Comparison of ENCODE assay signal across 8 cellular contexts in genomic region chr7:107743567-107744344, GRCh38.
A peak's percentile ranks its signal among the peaks of the same experiment; 100 is the strongest.
DNase-seq lines count a peak whose midpoint lies in the region; ATAC-seq and TF ChIP-seq lines count a peak whose summit lies in the region.

CBLL1 (plus strand) TSS chr7:107744142; CDS start chr7:107744164, 22 bp downstream.

- peak within 1 kb of the TSS; percentile 93 for H3K4me3 ChIP-seq in OCI-LY3 (ENCODE audit: low read length)

- H3K4me2 ChIP-seq in OCI-LY3 (ENCODE audit: low read length) = peak within 1 kb of the TSS; percentile 85

- peak within 1 kb of the TSS; percentile 99 for H2AFZ ChIP-seq in OCI-LY3 (ENCODE audit: low read depth, low read length)

- no peaks in the 10 kb centered on the region for H3K9me3 ChIP-seq in OCI-LY3 (ENCODE audit: insufficient read depth, low read length)

- peaks cover 49% of the 10 kb centered on the region for H3K79me2 ChIP-seq in OCI-LY3 (ENCODE audit: low read length)

- DNase-seq in DMS114 treated with DMSO at 0.1 percent for 48 hours (lab: John Stamatoyannopoulos, UW; ENCODE audit: unreplicated experiment) (peak; percentile 92), HuH-7.5 (ENCODE audit: low spot score) (peak; percentile 79), activated T-cell treated with anti-CD3 and anti-CD28 coated beads for 1 hour (ENCODE audit: low read depth) (peak; percentile 96), epidermal melanocyte (ENCODE audit: insufficient read length, low spot score) (peak; percentile 72), middle frontal gyrus (ENCODE audit: extremely low spot score, low spot score) (peak; percentile 90)
- DNase-seq in stimulated activated CD8-positive, alpha-beta memory T cell treated with anti-CD3 and anti-CD28 coated beads, Interleukin-2, amount 100 ng/mL, for 48 hours (ENCODE audit: low read depth in 2 of 2) = peak; percentile 97

- H3K4me1 ChIP-seq in OCI-LY3 (ENCODE audit: low read length) = peaks cover 27% of the 10 kb centered on the region

- peaks cover 6% of the 10 kb centered on the region; the same call in 1 of the 2 replicates for H3K27me3 ChIP-seq in OCI-LY3 (ENCODE audit: low read depth, low read length)

- H3K9ac ChIP-seq in OCI-LY3 (ENCODE audit: low read length) = peak within 1 kb of the TSS; percentile 96

- TF ChIP-seq CTCF in OCI-LY3 (IDR thresholded peaks at IDR 0.05; ENCODE audit: low read depth, low read length) = peak; percentile 73

- H3K36me3 ChIP-seq in OCI-LY3 (replicated peaks; ENCODE audit: low read depth, low read length) = peaks cover under 1% of the 10 kb centered on the region

- peak within 1 kb of the TSS; percentile 95 for H3K27ac ChIP-seq in OCI-LY3 (ENCODE audit: low read length)

- peaks cover 27% of the 10 kb centered on the region for H4K20me1 ChIP-seq in OCI-LY3 (ENCODE audit: insufficient read depth, low read length)

- peak; percentile 92 for ATAC-seq in GM21526 (IDR thresholded peaks at IDR 0.05; ENCODE audit: low FRiP score, unreplicated experiment)

Comparison
In these comparisons a context has a peak if more than half of its experiments do, and no peak if none do; other contexts are left out.
1. Peak in every context shown above with its lines: DNase-seq, ATAC-seq, H3K4me3 ChIP-seq and H3K27ac ChIP-seq.